ENCODE assay signal across 10 cellular contexts in the genomic region with DNA sequence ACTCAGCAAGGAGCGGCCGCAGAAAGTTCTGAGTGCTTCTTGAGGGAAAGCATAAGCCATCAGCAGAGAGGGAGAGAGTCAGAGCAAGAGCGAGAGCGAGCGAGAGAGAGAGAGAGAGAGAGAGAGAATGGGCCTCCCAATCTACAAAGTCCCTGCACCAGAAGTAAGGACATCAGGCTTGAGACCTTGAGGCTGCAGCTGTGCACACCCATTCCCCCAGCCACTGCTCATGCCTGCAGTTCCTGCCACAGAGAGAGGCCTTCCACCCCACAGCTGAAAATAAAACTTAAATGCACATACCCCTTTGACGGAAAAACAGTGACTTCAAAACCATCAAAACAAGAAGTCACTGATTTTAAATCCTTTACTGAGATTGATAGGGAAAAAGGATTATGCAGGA.
DNase-seq lines count a peak whose midpoint lies in the region; ATAC-seq, FAIRE-seq and TF ChIP-seq lines count a peak whose summit lies in the region.
"Had no signal": no experiment of that assay in that cellular context is flagged by ENCODE, and none has a peak within 500 bp of the region (broad histone marks: within the 10 kb centered on the region; RNA-seq: fewer than 3 reads in every experiment).

No MANE protein-coding gene starts in this region.

- H3K27me3 Mint-ChIP-seq in progenitor cell of endocrine pancreas, result no peaks in the 10 kb centered on the region
- H3K27me3 Mint-ChIP-seq: stimulated activated naive CD8-positive, alpha-beta T cell treated with anti-CD3 and anti-CD28 coated beads, Interleukin-15, Interleukin-2, amounts not matched to agents 100 ng/mL and 50 ng/mL, for 24 hours had no signal

- H3K4me2 ChIP-seq in A549, result peak overlapping the region; percentile 93

- TF ChIP-seq CTCF in A549 (IDR thresholded peaks at IDR 0.05), result no peak
- no peak for TF ChIP-seq CTCF in RWPE2 (IDR thresholded peaks at IDR 0.05; ENCODE audit: poor library complexity, severe bottlenecking)
- no peak for TF ChIP-seq CTCF in gastroesophageal sphincter (IDR thresholded peaks at IDR 0.05)
- TF ChIP-seq CTCF in progenitor cell of endocrine pancreas (IDR thresholded peaks at IDR 0.05; ENCODE audit: unreplicated experiment), result no peak
- TF ChIP-seq CTCF in GM10248 (IDR thresholded peaks at IDR 0.05; ENCODE audit: control extremely low read depth, extremely low read depth, low read depth, missing control alignments), result no peak

- ATAC-seq in A549 (peak; percentile 2 to 9; a peak in 3 of 6 replicates), RWPE2 (ENCODE audit: low read depth) (no peak), gastroesophageal sphincter (no peak), GM21423 (IDR thresholded peaks at IDR 0.05; ENCODE audit: unreplicated experiment) (no peak)

- H3K9me3 ChIP-seq in A549, result no peaks in the 10 kb centered on the region
- H3K9me3 ChIP-seq in RWPE2 (ENCODE audit: severe bottlenecking), result no peaks in the 10 kb centered on the region
- no peaks in the 10 kb centered on the region for H3K9me3 ChIP-seq in gastroesophageal sphincter
- no peaks in the 10 kb centered on the region for H3K9me3 ChIP-seq in MG63

- H3K27ac ChIP-seq in A549 (peak overlapping the region; percentile 94 to 99), RWPE2 (ENCODE audit: poor library complexity, severe bottlenecking) (peak overlapping the region; percentile 87), gastroesophageal sphincter (peak overlapping the region; percentile 82 to 97 (median 90))

- TF ChIP-seq RAD21 in A549 (conservative IDR thresholded peaks at IDR 0.05 in 1 of 2, IDR thresholded peaks at IDR 0.05 in 1 of 2), result no peak

- peak overlapping the region; percentile 99 for H3K27ac Mint-ChIP-seq in progenitor cell of endocrine pancreas
- H3K27ac Mint-ChIP-seq: stimulated activated naive CD8-positive, alpha-beta T cell treated with anti-CD3 and anti-CD28 coated beads, Interleukin-15, Interleukin-2, amounts not matched to agents 100 ng/mL and 50 ng/mL, for 24 hours had no signal

- peaks cover 36% of the 10 kb centered on the region for H3K4me1 Mint-ChIP-seq in progenitor cell of endocrine pancreas (ENCODE audit: low read depth)

- TF ChIP-seq POLR2A in A549 (IDR thresholded peaks at IDR 0.05; ENCODE audit: low read length), result no peak
- no peak for TF ChIP-seq POLR2A in gastroesophageal sphincter (IDR thresholded peaks at IDR 0.05)

- TF ChIP-seq EP300 in A549 (IDR thresholded peaks at IDR 0.05), result no peak
- no peak for TF ChIP-seq EP300 in gastroesophageal sphincter (IDR thresholded peaks at IDR 0.05)

- no peaks in the 10 kb centered on the region for H3K27me3 ChIP-seq in RWPE2 (ENCODE audit: insufficient read depth, poor library complexity, severe bottlenecking)
- H3K27me3 ChIP-seq in gastroesophageal sphincter, result no peaks in the 10 kb centered on the region
- H3K27me3 ChIP-seq in MG63, result no peaks in the 10 kb centered on the region

- CTCF ChIA-PET in A549 (lab: Yijun Ruan, JAX) (interaction anchor here (0.9 to 4.8 kb wide), 24 partner anchors 10 to 417 kb away, joined by 3 to 66 read pairs (median 4); a partner anchor contains a TSS), GM10248 (lab: Yijun Ruan, JAX) (interaction anchor here (0.9 to 7.6 kb wide), 22 partner anchors 9 to 416 kb away, joined by 3 to 133 read pairs (median 10); a partner anchor contains a TSS)

- 82% methylated on average over 6 of the region's 6 CpGs for WGBS in A549 (ENCODE audit: missing lambda C conversion rate)
- 78 to 91% methylated on average over 6 of the region's 6 CpGs for WGBS in gastroesophageal sphincter (ENCODE audit: low coverage in 1 of 2), 2 donors

- POLR2A ChIA-PET in A549 (lab: Yijun Ruan, JAX) (interaction anchor here (0.8 to 3.8 kb wide), 5 partner anchors 23 to 190 kb away, joined by 3 to 61 read pairs (median 4); a partner anchor contains a TSS), GM10248 (lab: Yijun Ruan, JAX) (no interaction called here)

- no peaks in the 10 kb centered on the region for H3K9me3 Mint-ChIP-seq in progenitor cell of endocrine pancreas (ENCODE audit: low read depth)
- H3K9me3 Mint-ChIP-seq: activated T-helper 1 cell treated with anti-CD3 and anti-CD28 coated beads, Interleukin-12 subunit alpha, Interleukin-12 subunit beta, Interleukin-2, Interleukin-4 antibody, amounts not matched to agents 30 ng/mL and 10 ng/mL and 1 ng/mL, durations not matched to agents 14 hours and 24 hours and 36 hours; stimulated activated naive CD8-positive, alpha-beta T cell treated with anti-CD3 and anti-CD28 coated beads, Interleukin-15, Interleukin-2, amounts not matched to agents 100 ng/mL and 50 ng/mL, for 24 hours had no signal

- FAIRE-seq in A549 (lab: Jason Lieb, UNC), result no peak

- H3K4me3 ChIP-seq in A549 (0 out of 3 replicates have a peak overlapping the region, but pooled peaks have one; percentile 6), RWPE2 (ENCODE audit: severe bottlenecking) (no peak overlapping the region), gastroesophageal sphincter (no peak overlapping the region), MG63 (no peak overlapping the region)

- H3K4me3 Mint-ChIP-seq in progenitor cell of endocrine pancreas (ENCODE audit: low read depth), result no peak overlapping the region
- H3K4me3 Mint-ChIP-seq: activated T-helper 1 cell treated with anti-CD3 and anti-CD28 coated beads, Interleukin-12 subunit alpha, Interleukin-12 subunit beta, Interleukin-2, Interleukin-4 antibody, amounts not matched to agents 30 ng/mL and 10 ng/mL and 1 ng/mL, durations not matched to agents 14 hours and 24 hours and 36 hours; stimulated activated naive CD8-positive, alpha-beta T cell treated with anti-CD3 and anti-CD28 coated beads, Interleukin-15, Interleukin-2, amounts not matched to agents 100 ng/mL and 50 ng/mL, for 24 hours had no signal

- no peaks in the 10 kb centered on the region for H3K36me3 ChIP-seq in RWPE2 (ENCODE audit: low read depth)
- no peaks in the 10 kb centered on the region for H3K36me3 ChIP-seq in gastroesophageal sphincter
- no peaks in the 10 kb centered on the region for H3K36me3 ChIP-seq in MG63

- peaks cover 59% of the 10 kb centered on the region for H3K4me1 ChIP-seq in A549
- H3K4me1 ChIP-seq in RWPE2 (ENCODE audit: insufficient read depth, poor library complexity, severe bottlenecking), result peaks cover 43% of the 10 kb centered on the region
- peaks cover 21 to 59% (median 27%) of the 10 kb centered on the region in 3 donors for H3K4me1 ChIP-seq in gastroesophageal sphincter

- H3K36me3 Mint-ChIP-seq in progenitor cell of endocrine pancreas (ENCODE audit: insufficient read depth), result no peaks in the 10 kb centered on the region

- DNase-seq in A549 (ENCODE audit: low read depth in 1 of 2, low spot score in 1 of 2), result no peak
- no peak for DNase-seq in RWPE2 (ENCODE audit: low spot score)
- no peak for DNase-seq in progenitor cell of endocrine pancreas (ENCODE audit: low spot score, unreplicated experiment)
- no peak for DNase-seq in MG63
- DNase-seq in NAMALWA (ENCODE audit: low spot score), result no peak
- DNase-seq in GM10248 (ENCODE audit: extremely low spot score), result no peak

TF ChIP-seq in A549, 52 proteins besides CTCF, POLR2A, EP300 and RAD21:
- no peak for TF ChIP-seq GATA3 (IDR thresholded peaks at IDR 0.05; ENCODE audit: borderline replicate concordance)
- TF ChIP-seq HEYL (CRISPR knock-in tag; IDR thresholded peaks at IDR 0.05), result no peak
- TF ChIP-seq ZC3H11A (IDR thresholded peaks at IDR 0.05), result no peak
- no peak for TF ChIP-seq FOXS1 (CRISPR knock-in tag; IDR thresholded peaks at IDR 0.05)
- TF ChIP-seq SREBF2 (IDR thresholded peaks at IDR 0.05), result no peak
- TF ChIP-seq PHF8 (IDR thresholded peaks at IDR 0.05; ENCODE audit: borderline replicate concordance, low read depth), result no peak
- no peak for TF ChIP-seq SMC3 (IDR thresholded peaks at IDR 0.05)
- no peak for TF ChIP-seq ZFP36 (IDR thresholded peaks at IDR 0.05; ENCODE audit: borderline replicate concordance, partially characterized antibody)
- TF ChIP-seq, protein P1, sequence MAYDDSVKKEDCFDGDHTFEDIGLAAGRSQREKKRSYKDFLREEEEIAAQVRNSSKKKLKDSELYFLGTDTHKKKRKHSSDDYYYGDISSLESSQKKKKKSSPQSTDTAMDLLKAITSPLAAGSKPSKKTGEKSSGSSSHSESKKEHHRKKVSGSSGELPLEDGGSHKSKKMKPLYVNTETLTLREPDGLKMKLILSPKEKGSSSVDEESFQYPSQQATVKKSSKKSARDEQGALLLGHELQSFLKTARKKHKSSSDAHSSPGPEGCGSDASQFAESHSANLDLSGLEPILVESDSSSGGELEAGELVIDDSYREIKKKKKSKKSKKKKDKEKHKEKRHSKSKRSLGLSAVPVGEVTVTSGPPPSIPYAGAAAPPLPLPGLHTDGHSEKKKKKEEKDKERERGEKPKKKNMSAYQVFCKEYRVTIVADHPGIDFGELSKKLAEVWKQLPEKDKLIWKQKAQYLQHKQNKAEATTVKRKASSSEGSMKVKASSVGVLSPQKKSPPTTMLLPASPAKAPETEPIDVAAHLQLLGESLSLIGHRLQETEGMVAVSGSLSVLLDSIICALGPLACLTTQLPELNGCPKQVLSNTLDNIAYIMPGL (CRISPR knock-in tag; IDR thresholded peaks at IDR 0.05; ENCODE audit: borderline replicate concordance), result no peak
- no peak for TF ChIP-seq JUN (IDR thresholded peaks at IDR 0.05)
- no peak for TF ChIP-seq CHD4 (IDR thresholded peaks at IDR 0.05; ENCODE audit: borderline replicate concordance)
- no peak for TF ChIP-seq HOXB13 (CRISPR knock-in tag; IDR thresholded peaks at IDR 0.05; ENCODE audit: low read depth)

Comparison
In these comparisons a context has a peak if more than half of its experiments do, and no peak if none do; other contexts are left out.
1. ATAC-seq: peak in A549 (2 of 2); none in RWPE2 (single experiment), gastroesophageal sphincter (single experiment) and GM21423 (single experiment).
2. Peak in every context shown above with its lines, with median percentiles within 50 percentile points of each other: H3K27ac ChIP-seq.